In genomic region chr1:37849480-37849879, GRCh38 we compare ENCODE assay signal across 23 cellular contexts.
"Had no signal": no experiment of that assay in that cellular context is flagged by ENCODE, and none has a peak within 500 bp of the region (broad histone marks: within the 10 kb centered on the region; RNA-seq: fewer than 3 reads in every experiment).

No MANE protein-coding gene starts in this region.

- H3K4me3 Mint-ChIP-seq: IgD-negative memory B cell had no signal

- H3K27me3 Mint-ChIP-seq: IgD-negative memory B cell had no signal

- DNase-seq: Kasumi-1, MV-4-11, NCI-H1048, NCI-H1105, NCI-H1417, NCI-H146, NCI-H1694 treated with DMSO at 0.1 percent for 48 hours, NCI-H1930, NCI-H2081, NCI-H2107, NCI-H2227 treated with DMSO at 0.1 percent for 48 hours, NCI-H524 treated with DMSO at 0.1 percent for 48 hours, NCI-H69, NCI-H774, PC-3, Peyer's patch, SHP77 treated with DMSO at 0.1 percent for 48 hours, SJCRH30 had no signal

- ATAC-seq: K562, PC-3, Right ventricle myocardium inferior, SK-N-SH treated with all-trans-retinoic acid at 6 μM for 48 hours had no signal

- H3K4me1 ChIP-seq: SJCRH30 had no signal

- H3K27me3 ChIP-seq: Peyer's patch, SJCRH30 had no signal

- H3K27ac Mint-ChIP-seq: IgD-negative memory B cell had no signal

- H3K36me3 ChIP-seq: Peyer's patch had no signal

- H3K27ac ChIP-seq: KMS-11, Peyer's patch, SJCRH30 had no signal

- H3K9me3 ChIP-seq: Peyer's patch, SJCRH30 had no signal

- H3K36me3 Mint-ChIP-seq: IgD-negative memory B cell had no signal

- H3K9me3 Mint-ChIP-seq: IgD-negative memory B cell had no signal

- H3K4me3 ChIP-seq: K562, Peyer's patch, SJCRH30 had no signal
